ENCODE assay signal across 12 cellular contexts in the genomic region with DNA sequence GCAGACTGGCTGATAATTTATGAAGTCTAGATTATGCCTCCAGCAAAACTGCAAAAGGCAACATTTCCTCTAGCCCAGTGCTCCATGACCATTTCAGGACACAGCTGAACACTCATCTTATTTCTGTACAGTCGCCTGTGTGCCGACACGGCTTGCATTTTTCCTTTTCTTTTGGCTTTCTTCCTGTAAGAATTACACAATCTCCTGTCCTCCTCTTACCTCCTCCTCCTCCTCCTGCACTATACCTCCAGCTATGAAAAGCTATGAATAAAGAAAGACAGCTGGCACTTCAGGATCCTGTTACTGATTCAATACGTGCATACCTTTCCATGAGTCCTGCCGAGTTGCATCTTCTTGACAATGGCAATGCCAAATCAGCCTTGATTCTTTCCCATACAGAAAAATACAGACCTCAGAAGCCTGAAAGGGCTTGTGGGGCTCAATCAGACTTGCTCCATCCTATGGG. TPM values are rescaled to one million over a fixed set of nuclear protein-coding genes. Genes with fewer than 3 reads are reported as not detected.
A peak's percentile ranks its signal among the peaks of the same experiment; 100 is the strongest.
DNase-seq lines count a peak whose midpoint lies in the region; TF ChIP-seq lines count a peak whose summit lies in the region.
"Had no signal": no experiment of that assay in that cellular context is flagged by ENCODE, and none has a peak within 500 bp of the region (broad histone marks: within the 10 kb centered on the region; RNA-seq: fewer than 3 reads in every experiment).

No MANE protein-coding gene starts in this region.

- no TSS peak for BruUV-seq in mammary epithelial cell (replicated peaks; lab: Mats Ljungman, UMichigan)

- no peaks in the 10 kb centered on the region for H3K36me3 Mint-ChIP-seq in endodermal cell (ENCODE audit: low read depth)

- H3K4me1 ChIP-seq in mammary epithelial cell (ENCODE audit: insufficient read depth, low read length) (peaks cover 9% of the 10 kb centered on the region), uterus (no peaks in the 10 kb centered on the region), endodermal cell (ENCODE audit: control insufficient read depth, insufficient read depth, low read length) (peaks cover 9% of the 10 kb centered on the region)

- in situ Hi-C loops in mammary epithelial cell (cut with MboI; ENCODE audit: low sequenced_read_pairs in 2 of 2): no loop called here

- intact Hi-C loops in mammary epithelial cell (cut with micrococcal nuclease): no loop called here
- intact Hi-C loops in uterus (cut with DNase I; ENCODE audit: low total_unique reads): no loop called here

- H3K4me3 ChIP-seq in mammary epithelial cell (replicated peaks in 1 of 3; ENCODE audit: insufficient read depth in 1 of 3, low read depth in 2 of 3, low read length in 3 of 3): peak overlapping the region in 1 of 3 experiments; percentile 9
- no peak overlapping the region for H3K4me3 ChIP-seq in uterus
- H3K4me3 ChIP-seq in endodermal cell (ENCODE audit: low read length): no peak overlapping the region
- H3K4me3 ChIP-seq: tibial nerve had no signal

- peak overlapping the region; percentile 66 for H3K4me2 ChIP-seq in mammary epithelial cell (ENCODE audit: insufficient read depth, low read depth, low read length)

- H3K27me3 Mint-ChIP-seq in endodermal cell (ENCODE audit: insufficient read depth): peaks cover 5% of the 10 kb centered on the region

- no peak for TF ChIP-seq POLR2A in uterus (IDR thresholded peaks at IDR 0.05)

- H3K27me3 ChIP-seq in mammary epithelial cell (ENCODE audit: insufficient read depth, low read length) (no peaks in the 10 kb centered on the region), uterus (no peaks in the 10 kb centered on the region), endodermal cell (ENCODE audit: control insufficient read depth, insufficient read depth, low read length, poor library complexity, severe bottlenecking) (no peaks in the 10 kb centered on the region)
- H3K27me3 ChIP-seq: tibial nerve had no signal

- H3K27ac Mint-ChIP-seq in endodermal cell: no peak overlapping the region
- H3K27ac Mint-ChIP-seq: activated B cell treated with CpG ODN at 0.5 μM for 24 hours had no signal

- CTCF ChIA-PET in mammary epithelial cell (lab: Charles Lee; ENCODE audit: low non-redundant PET): no interaction called here

- WGBS in mammary epithelial cell (ENCODE audit: low coverage, missing lambda C conversion rate): 1% methylated on average over 5 of the region's 5 CpGs
- WGBS in endodermal cell (ENCODE audit: insufficient coverage in 1 of 2, insufficient read length in 1 of 2), 2 experiments: 73 to 87% methylated on average over 5 of the region's 5 CpGs

- H2AFZ ChIP-seq in mammary epithelial cell (ENCODE audit: low read depth, low read length): peak overlapping the region; percentile 73

- H3K9ac ChIP-seq in mammary epithelial cell (ENCODE audit: insufficient read depth, low read length) (peak overlapping the region; percentile 21), endodermal cell (ENCODE audit: extremely low read depth, low read length, poor library complexity, severe bottlenecking) (no peak overlapping the region)

- TF ChIP-seq CTCF in mammary epithelial cell (conservative IDR thresholded peaks at IDR 0.05 in 1 of 2, IDR thresholded peaks at IDR 0.05 in 1 of 2; ENCODE audit: extremely low read depth in 1 of 2, insufficient read depth in 1 of 2, low read depth in 1 of 2, low read length in 2 of 2) (no peak), uterus (IDR thresholded peaks at IDR 0.05) (no peak), endodermal cell (conservative IDR thresholded peaks at IDR 0.05) (no peak)

- no peaks in the 10 kb centered on the region for H4K20me1 ChIP-seq in mammary epithelial cell (ENCODE audit: insufficient read depth, low read length)

- DNase-seq in NCI-H82 (lab: John Stamatoyannopoulos, UW) (peak; percentile 8), NCI-H82 treated with DMSO at 0.1 percent for 48 hours (lab: John Stamatoyannopoulos, UW; ENCODE audit: unreplicated experiment) (no peak), mammary epithelial cell (peak; percentile 64), left kidney (ENCODE audit: low read depth, low spot score) (peak; percentile 40), uterus (peak; percentile 36 to 49), NCI-H1048 (lab: John Stamatoyannopoulos, UW) (no peak), DMS53 (lab: John Stamatoyannopoulos, UW) (no peak), endodermal cell (no peak)
- DNase-seq: ACHN, activated B cell treated with CpG ODN at 0.5 μM for 24 hours, Kasumi-1 had no signal

- dilution Hi-C loops in mammary epithelial cell (cut with HindIII; ENCODE audit: low sequenced_read_pairs): no loop called here

- no peaks in the 10 kb centered on the region for H3K9me3 ChIP-seq in mammary epithelial cell (replicated peaks; ENCODE audit: insufficient read depth, low read length)
- H3K9me3 ChIP-seq in uterus: no peaks in the 10 kb centered on the region
- H3K9me3 ChIP-seq in endodermal cell (ENCODE audit: control insufficient read depth, low read length): peaks cover 8% of the 10 kb centered on the region

- peaks cover 27% of the 10 kb centered on the region for H3K4me1 Mint-ChIP-seq in endodermal cell
- H3K4me1 Mint-ChIP-seq: activated B cell treated with CpG ODN at 0.5 μM for 24 hours had no signal

- H3K9me3 Mint-ChIP-seq in endodermal cell: peaks cover 6% of the 10 kb centered on the region

- H3K27ac ChIP-seq in mammary epithelial cell (ENCODE audit: insufficient read depth, low read depth, low read length) (no peak overlapping the region), uterus (peak overlapping the region; percentile 7 to 38), endodermal cell (ENCODE audit: low read depth, low read length) (no peak overlapping the region)
- H3K27ac ChIP-seq: tibial nerve had no signal

- no peaks in the 10 kb centered on the region for H3K36me3 ChIP-seq in mammary epithelial cell (ENCODE audit: insufficient read depth, low read length)
- H3K36me3 ChIP-seq in uterus: no peaks in the 10 kb centered on the region
- no peaks in the 10 kb centered on the region for H3K36me3 ChIP-seq in endodermal cell (ENCODE audit: control insufficient read depth, insufficient read depth, low read length)
- H3K36me3 ChIP-seq: tibial nerve had no signal

- no peaks in the 10 kb centered on the region for H3K79me2 ChIP-seq in mammary epithelial cell (ENCODE audit: insufficient read depth, low read length)

- H3K4me3 Mint-ChIP-seq in endodermal cell: no peak overlapping the region
- H3K4me3 Mint-ChIP-seq: activated B cell treated with CpG ODN at 0.5 μM for 24 hours had no signal

RNA-seq across cellular contexts. Expression of gene TRIB2, which starts 32.2 kb away (rescaled TPM):
- total RNA-seq in mammary epithelial cell: 10 to 100 TPM in 1 of 2 donors, 1 to 10 TPM in 1; 9.0 to 30.7 TPM
- polyA plus RNA-seq in mammary epithelial cell: 10.9 TPM
- 45.0 TPM for polyA minus RNA-seq in mammary epithelial cell
- total RNA-seq in uterus: 10 to 100 TPM; 23.8 to 83.6 (median 40.1) TPM
- 10 to 100 TPM; 23.8 to 29.8 TPM for total RNA-seq in endodermal cell
- polyA plus RNA-seq in endodermal cell (2013, experiment 1 of 2): 91.6 TPM
- polyA plus RNA-seq in endodermal cell (2013, experiment 2 of 2): 87.1 TPM

Comparison
In these comparisons a context has a peak if more than half of its experiments do, and no peak if none do; other contexts are left out.
1. DNase-seq: peak in NCI-H82 (single experiment), mammary epithelial cell (single experiment), left kidney (single experiment) and uterus (2 of 2); none in NCI-H82 treated with DMSO at 0.1 percent for 48 hours (single experiment), NCI-H1048 (single experiment), DMS53 (single experiment) and endodermal cell (single experiment).
2. H3K27ac ChIP-seq: peak in uterus (2 of 2); none in mammary epithelial cell (single experiment) and endodermal cell (single experiment).